ENCODE assay signal across 8 cellular contexts in genomic region chr17:58513913-58514794, GRCh38. TPM values are rescaled to one million over a fixed set of nuclear protein-coding genes. Genes with fewer than 3 reads are reported as not detected.
A peak's percentile ranks its signal among the peaks of the same experiment; 100 is the strongest.
DNase-seq lines count a peak whose midpoint lies in the region; ATAC-seq and TF ChIP-seq lines count a peak whose summit lies in the region.

MTMR4 (minus strand) TSS chr17:58514638; CDS start chr17:58514407, 231 bp downstream.

- 2% methylated on average over 7 of the region's 64 CpGs; no CpG with 5 or more reads in 1 of the 2 experiments for WGBS in IMR-90 (ENCODE audit: extremely low coverage in 2 of 2, insufficient read length in 1 of 2), 2 experiments

- H3K4me1 Mint-ChIP-seq in activated T-cell treated with anti-CD3 and anti-CD28 coated beads, Interleukin-2, amount 50 U/mL, for 24 hours (ENCODE audit: low read depth), result peaks cover 63% of the 10 kb centered on the region

- H3K79me2 ChIP-seq in PC-3 (ENCODE audit: low read length), result peaks cover 11% of the 10 kb centered on the region

- H3K27ac ChIP-seq in IMR-90 (ENCODE audit: insufficient read depth, low read length) (peak within 1 kb of the TSS; percentile 33; the same call in 1 of the 2 replicates), PC-3 (ENCODE audit: low read length) (no peak within 1 kb of the TSS), mucosa of rectum (ENCODE audit: low read depth in 2 of 2, low read length in 2 of 2) (peak within 1 kb of the TSS; percentile 73 to 95)

- peaks cover 12% of the 10 kb centered on the region; the same call in 1 of the 2 replicates for H3K4me1 ChIP-seq in IMR-90 (ENCODE audit: control insufficient read depth, insufficient read depth, low read length)
- peaks cover 20% of the 10 kb centered on the region for H3K4me1 ChIP-seq in PC-3 (ENCODE audit: insufficient read depth, low read length)
- H3K4me1 ChIP-seq in mucosa of rectum (ENCODE audit: control insufficient read depth in 2 of 2, insufficient read depth in 2 of 2, low read length in 2 of 2), result peaks cover 33% of the 10 kb centered on the region in 2 donors

- in situ Hi-C loops in IMR-90 (cut with MboI; ENCODE audit: low sequenced_read_pairs), result loop anchor here (10.0 kb wide), 1 partner anchor 121 kb away; no protein-coding TSS in a partner anchor

- peaks cover 5 to 51% of the 10 kb centered on the region in 2 experiments; a peak in 3 of 4 replicates for H3K79me1 ChIP-seq in IMR-90 (ENCODE audit: low read depth in 1 of 2, low read length in 2 of 2)

- peak; percentile 82 for DNase-seq in EL
- DNase-seq in IMR-90, result peak; percentile 58
- DNase-seq in PC-3, result peak; percentile 87
- DNase-seq in activated T-cell treated with anti-CD3 and anti-CD28 coated beads, Interleukin-2, amount 50 U/mL, for 24 hours, result peak; percentile 84
- peak; percentile 68 for DNase-seq in stimulated activated CD8-positive, alpha-beta memory T cell treated with anti-CD3 and anti-CD28 coated beads, Interleukin-4, amount 100 ng/mL, for 24 hours (ENCODE audit: low read depth)

- H3K4me2 ChIP-seq in IMR-90 (ENCODE audit: low read depth, low read length) (peak within 1 kb of the TSS; percentile 80), PC-3 (ENCODE audit: low read length) (peak within 1 kb of the TSS; percentile 82)

- H3K56ac ChIP-seq in IMR-90 (ENCODE audit: extremely low read depth, insufficient read depth, low read length), result peak within 1 kb of the TSS; percentile 44; the same call in 1 of the 2 replicates

- no peak within 1 kb of the TSS for H2BK120ac ChIP-seq in IMR-90 (ENCODE audit: low read depth, low read length)

- H4K20me1 ChIP-seq in IMR-90 (ENCODE audit: insufficient read depth, low read length), result peaks cover 4% of the 10 kb centered on the region; the same call in 1 of the 2 replicates
- no peaks in the 10 kb centered on the region for H4K20me1 ChIP-seq in PC-3 (ENCODE audit: low read length)

- no peaks in the 10 kb centered on the region for H3K9me3 ChIP-seq in IMR-90 (ENCODE audit: control insufficient read depth, insufficient read depth, low read length)
- no peaks in the 10 kb centered on the region for H3K9me3 ChIP-seq in PC-3 (ENCODE audit: low read length)
- H3K9me3 ChIP-seq in mucosa of rectum (ENCODE audit: control insufficient read depth in 2 of 2, low read length in 2 of 2), result no peaks in the 10 kb centered on the region

- peak within 1 kb of the TSS; percentile 68 for H3K4ac ChIP-seq in IMR-90 (ENCODE audit: low read depth, low read length)

- H3K36me3 ChIP-seq in IMR-90 (ENCODE audit: control insufficient read depth, insufficient read depth, low read length), result peaks cover 21% of the 10 kb centered on the region
- peaks cover 7% of the 10 kb centered on the region; the same call in 1 of the 2 replicates for H3K36me3 ChIP-seq in PC-3 (ENCODE audit: low read depth, low read length)
- H3K36me3 ChIP-seq in mucosa of rectum (ENCODE audit: control insufficient read depth in 2 of 2, insufficient read depth in 2 of 2, low read length in 2 of 2), result peaks cover 32 to 35% of the 10 kb centered on the region in 2 donors

- H2AK5ac ChIP-seq in IMR-90 (ENCODE audit: low read depth, low read length), result peak within 1 kb of the TSS; percentile 42; the same call in 1 of the 2 replicates

- no peaks in the 10 kb centered on the region for H3K9me2 ChIP-seq in PC-3 (replicated peaks; ENCODE audit: low read length)

- no peaks in the 10 kb centered on the region for H3K27me3 Mint-ChIP-seq in activated T-cell treated with anti-CD3 and anti-CD28 coated beads, Interleukin-2, amount 50 U/mL, for 24 hours

- H4K5ac ChIP-seq in IMR-90 (ENCODE audit: low read depth, low read length), result peak within 1 kb of the TSS; percentile 25

- dilution Hi-C loops in IMR-90 (cut with HindIII; ENCODE audit: low sequenced_read_pairs, unreplicated experiment), result no loop called here

- H2BK15ac ChIP-seq in IMR-90 (ENCODE audit: low read depth, low read length), result no peak within 1 kb of the TSS

- ATAC-seq in IMR-90 (ENCODE audit: low read depth), result peak; percentile 57
- ATAC-seq in PC-3, result peak; percentile 26
- peak; percentile 46 for ATAC-seq in esophagus mucosa
- ATAC-seq in GM21723 (IDR thresholded peaks at IDR 0.05; ENCODE audit: unreplicated experiment), result no peak

- H2BK5ac ChIP-seq in IMR-90 (ENCODE audit: low read depth, low read length, poor library complexity, severe bottlenecking), result no peak within 1 kb of the TSS

- BruUV-seq in IMR-90 (replicated peaks; lab: Mats Ljungman, UMichigan) (no TSS peak), PC-3 (replicated peaks; lab: Mats Ljungman, UMichigan) (no TSS peak)

- TF ChIP-seq CTCF in IMR-90 (conservative IDR thresholded peaks at IDR 0.05; ENCODE audit: low read depth, low read length), result no peak
- TF ChIP-seq CTCF in PC-3 (conservative IDR thresholded peaks at IDR 0.05; ENCODE audit: low read depth, low read length), result no peak

- peak within 1 kb of the TSS; percentile 92 for H3K4me3 Mint-ChIP-seq in activated T-cell treated with anti-CD3 and anti-CD28 coated beads, Interleukin-2, amount 50 U/mL, for 24 hours

- H3K9me3 Mint-ChIP-seq in activated T-cell treated with anti-CD3 and anti-CD28 coated beads, Interleukin-2, amount 50 U/mL, for 24 hours, result no peaks in the 10 kb centered on the region

- H3K9ac ChIP-seq in IMR-90 (ENCODE audit: low read depth, low read length) (peak within 1 kb of the TSS; percentile 63), PC-3 (ENCODE audit: low read length) (peak within 1 kb of the TSS; percentile 75), mucosa of rectum (ENCODE audit: low read depth in 1 of 2, low read length in 2 of 2) (peak within 1 kb of the TSS; percentile 66 to 70)

- peaks cover 18% of the 10 kb centered on the region; the same call in 1 of the 2 replicates for H3K9me1 ChIP-seq in IMR-90 (ENCODE audit: insufficient read depth, low read length)

- intact Hi-C loops in IMR-90 (cut with micrococcal nuclease), result loop anchor here (10.0 kb wide), 1 partner anchor 271 kb away; no protein-coding TSS in a partner anchor
- intact Hi-C loops in PC-3 (cut with micrococcal nuclease), result loop anchor here (10.0 kb wide), 1 partner anchor 159 kb away; the partner anchor contains the start of gene SUPT4H1

- peak within 1 kb of the TSS; percentile 90 for H3K27ac Mint-ChIP-seq in activated T-cell treated with anti-CD3 and anti-CD28 coated beads, Interleukin-2, amount 50 U/mL, for 24 hours

- no peak within 1 kb of the TSS for H2BK20ac ChIP-seq in IMR-90 (ENCODE audit: low read depth, low read length)

- TF ChIP-seq POLR2A in IMR-90 (IDR thresholded peaks at IDR 0.05; ENCODE audit: low read depth, low read length), result no peak; the same call in 1 of the 2 replicates

- CTCF ChIA-PET in IMR-90 (lab: Yijun Ruan, JAX), result no interaction called here
- CTCF ChIA-PET in PC-3 (lab: Charles Lee), result interaction anchor here (0.7 to 0.9 kb wide), 2 partner anchors 196 to 478 kb away, joined by 3 to 4 read pairs; no protein-coding TSS in a partner anchor

- H3K27me3 ChIP-seq in IMR-90 (ENCODE audit: control insufficient read depth, insufficient read depth, low read length), result no peaks in the 10 kb centered on the region
- H3K27me3 ChIP-seq in PC-3 (ENCODE audit: low read length), result no peaks in the 10 kb centered on the region
- H3K27me3 ChIP-seq in mucosa of rectum (ENCODE audit: control insufficient read depth in 2 of 2, insufficient read depth in 2 of 2, low read length in 2 of 2), result no peaks in the 10 kb centered on the region

- no peaks in the 10 kb centered on the region for H3F3A ChIP-seq in PC-3 (ENCODE audit: low read length, unreplicated experiment)

- H3K23ac ChIP-seq in IMR-90 (ENCODE audit: low read depth, low read length), result peak within 1 kb of the TSS; percentile 36; the same call in 1 of the 2 replicates

- H4K8ac ChIP-seq in IMR-90 (ENCODE audit: low read depth in 2 of 2, low read length in 2 of 2), result peak within 1 kb of the TSS; percentile 50 to 67; a peak in 3 of 4 replicates

- no peak for TF ChIP-seq RAD21 in IMR-90 (IDR thresholded peaks at IDR 0.05; ENCODE audit: low read length)

- H3K14ac ChIP-seq in IMR-90 (replicated peaks; ENCODE audit: low read depth, low read length), result peak within 1 kb of the TSS; percentile 52; the same call in 1 of the 2 replicates

- peaks cover 54% of the 10 kb centered on the region for H3K36me3 Mint-ChIP-seq in activated T-cell treated with anti-CD3 and anti-CD28 coated beads, Interleukin-2, amount 50 U/mL, for 24 hours (ENCODE audit: low read depth)

- POLR2A ChIA-PET in IMR-90 (lab: Charles Lee; ENCODE audit: unreplicated experiment) (no interaction called here), PC-3 (lab: Charles Lee; ENCODE audit: unreplicated experiment) (interaction anchor here (0.6 kb wide), 3 partner anchors 24 to 452 kb away, joined by 3 to 4 read pairs (median 4); no protein-coding TSS in a partner anchor)

- no peak within 1 kb of the TSS; the same call in 1 of the 2 replicates for H3K18ac ChIP-seq in IMR-90 (ENCODE audit: low read depth, low read length)

- peak within 1 kb of the TSS; percentile 55 for H4K91ac ChIP-seq in IMR-90 (ENCODE audit: insufficient read depth, low read depth, low read length)

- H2AFZ ChIP-seq in IMR-90 (replicated peaks; ENCODE audit: low read length, poor library complexity) (peak within 1 kb of the TSS; percentile 89), PC-3 (ENCODE audit: low read length) (peak within 1 kb of the TSS; percentile 84)

- H3K4me3 ChIP-seq in IMR-90 (ENCODE audit: insufficient read depth, low read depth, low read length), result peak within 1 kb of the TSS; percentile 64
- H3K4me3 ChIP-seq in PC-3 (ENCODE audit: low read length), result peak within 1 kb of the TSS; percentile 74
- peak within 1 kb of the TSS; percentile 72 to 75 for H3K4me3 ChIP-seq in mucosa of rectum (ENCODE audit: low read length in 2 of 2)

- peak within 1 kb of the TSS; percentile 98 for H2AK9ac ChIP-seq in IMR-90 (replicated peaks; ENCODE audit: low read depth, low read length, poor library complexity)

TF ChIP-seq in IMR-90, 13 proteins besides CTCF, POLR2A, EP300 and RAD21:
- peak; percentile 66; the same call in 1 of the 2 replicates for TF ChIP-seq MXI1 (IDR thresholded peaks at IDR 0.05; ENCODE audit: borderline replicate concordance, low read depth, low read length)
- peak; percentile 82; the same call in 1 of the 2 replicates for TF ChIP-seq MAZ (IDR thresholded peaks at IDR 0.05; ENCODE audit: borderline replicate concordance, low read depth, low read length)
- TF ChIP-seq RCOR1 (IDR thresholded peaks at IDR 0.05; ENCODE audit: insufficient replicate concordance, low read length), result no peak
- TF ChIP-seq BHLHE40 (IDR thresholded peaks at IDR 0.05; ENCODE audit: low read depth, low read length), result peak; percentile 74

RNA-seq across cellular contexts. Expression of gene MTMR4, which starts in this region (rescaled TPM):
- total RNA-seq in IMR-90 (2012; rRNA removed) (42.5 and 60.0 TPM in 2 replicates), PC-3 (2014; rRNA removed) (48.7 and 57.2 TPM in 2 replicates), esophagus mucosa (32.3 TPM)
- polyA plus RNA-seq in IMR-90 (2012; rRNA removed), result 13.2 and 15.0 TPM in 2 replicates
- 7.9 and 11.2 TPM in 2 replicates for polyA plus RNA-seq in IMR-90 (2012; cell fraction: cytosol; rRNA removed)
- 22.1 and 32.8 TPM in 2 replicates for polyA plus RNA-seq in IMR-90 (2012; cell fraction: nucleus; rRNA removed; ENCODE audit: low replicate concordance)
